Comparison of ENCODE assay signal across 15 cellular contexts in the genomic region with DNA sequence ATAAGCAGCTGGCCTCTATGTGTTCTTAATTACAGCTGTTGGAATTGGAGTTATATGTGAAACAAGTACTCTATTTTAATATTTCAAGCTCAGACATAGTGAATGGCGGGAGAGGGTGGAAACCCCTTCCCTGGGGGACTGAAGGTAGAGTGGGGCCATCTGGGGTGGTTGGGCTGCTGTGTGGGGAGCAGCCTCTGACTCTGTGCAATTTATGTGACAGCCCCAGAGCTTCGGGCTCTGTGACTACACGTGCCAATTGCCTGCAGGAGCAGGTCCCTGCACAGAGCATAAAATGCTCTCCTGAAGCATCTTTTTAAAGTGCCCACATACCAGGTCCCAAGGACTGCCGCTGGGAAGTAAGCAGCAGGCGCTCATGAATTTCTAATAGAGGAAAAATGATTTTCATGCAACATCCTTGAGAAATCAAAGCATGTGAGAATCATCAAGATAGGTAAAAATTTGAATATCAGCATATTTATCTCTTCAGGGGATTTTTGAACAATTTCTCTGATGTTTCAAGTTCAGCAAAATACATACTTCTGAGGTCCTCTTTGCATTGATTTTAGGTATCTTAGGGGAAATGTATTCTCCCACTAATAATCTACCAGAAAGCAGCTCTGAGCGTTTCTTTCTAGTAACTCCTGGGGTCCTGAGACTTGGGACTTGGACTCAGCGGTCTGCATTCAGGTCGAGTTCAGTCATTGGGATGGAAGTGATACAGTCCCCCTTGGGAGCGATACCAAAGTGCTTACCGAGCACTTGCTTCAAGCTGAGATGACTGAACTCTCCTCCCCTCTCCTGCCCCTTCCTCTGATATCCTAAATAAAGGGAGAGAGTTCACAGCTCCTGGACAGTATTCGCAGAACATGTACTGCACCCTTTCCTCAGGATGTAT. TPM values are rescaled to one million over a fixed set of nuclear protein-coding genes. Genes with fewer than 3 reads are reported as not detected.
DNase-seq lines count a peak whose midpoint lies in the region; ATAC-seq and TF ChIP-seq lines count a peak whose summit lies in the region.
"Had no signal": no experiment of that assay in that cellular context is flagged by ENCODE, and none has a peak within 500 bp of the region (broad histone marks: within the 10 kb centered on the region; RNA-seq: fewer than 3 reads in every experiment).

No MANE protein-coding gene starts in this region.

- H3K4me3 Mint-ChIP-seq in nephron: no peak overlapping the region
- H3K4me3 Mint-ChIP-seq: activated T-cell treated with anti-CD3 and anti-CD28 coated beads, Interleukin-2, amount 50 U/mL, for 72 hours; naive thymus-derived CD4-positive, alpha-beta T cell had no signal

- DNase-seq in left cardiac atrium (no peak), Right ventricle myocardium superior (no peak), dorsolateral prefrontal cortex (no peak), uterus (no peak), NOMO-1 treated with dmso at 0.1 percent for 144 hours (lab: John Stamatoyannopoulos, UW; ENCODE audit: unreplicated experiment) (no peak)
- no peak for DNase-seq in stimulated activated naive CD4-positive, alpha-beta T cell (lab: John Stamatoyannopoulos, UW)
- DNase-seq: activated CD4-positive, alpha-beta T cell treated with anti-CD3 and anti-CD28 coated beads, Interleukin-2, amount 50 U/mL, for 1 hour; activated T-cell treated with anti-CD3 and anti-CD28 coated beads, Interleukin-2, amount 50 U/mL, for 72 hours; COR-L47; naive thymus-derived CD4-positive, alpha-beta T cell; OCI-M1 had no signal

- H3K4me1 Mint-ChIP-seq in nephron: peaks cover 28% of the 10 kb centered on the region
- H3K4me1 Mint-ChIP-seq: naive thymus-derived CD4-positive, alpha-beta T cell had no signal

- TF ChIP-seq CTCF in dorsolateral prefrontal cortex (IDR thresholded peaks at IDR 0.05 in 54 of 56, conservative IDR thresholded peaks at IDR 0.05 in 2 of 56; ENCODE audit: low read depth in 1 of 56, partially characterized antibody in 56 of 56): no peak
- TF ChIP-seq CTCF in nephron (IDR thresholded peaks at IDR 0.05; ENCODE audit: unreplicated experiment in 3 of 3): no peak
- TF ChIP-seq CTCF in uterus (IDR thresholded peaks at IDR 0.05): no peak

- peak overlapping the region in 35 of 59 donors; percentile 7 to 90 (median 65) for H3K27ac ChIP-seq in dorsolateral prefrontal cortex
- H3K27ac ChIP-seq in uterus: peak overlapping the region; percentile 67 to 73

- no peak for TF ChIP-seq POLR2A in uterus (IDR thresholded peaks at IDR 0.05)

- H3K4me3 ChIP-seq in dorsolateral prefrontal cortex (no peak overlapping the region), uterus (no peak overlapping the region)
- H3K4me3 ChIP-seq: HAP-1, skin epidermis had no signal

- H3K36me3 ChIP-seq in uterus: no peaks in the 10 kb centered on the region
- H3K36me3 ChIP-seq: HAP-1 had no signal

- peak overlapping the region in 2 of 3 experiments; percentile 27 to 80 for H3K27ac Mint-ChIP-seq in nephron
- H3K27ac Mint-ChIP-seq: activated T-cell treated with anti-CD3 and anti-CD28 coated beads, Interleukin-2, amount 50 U/mL, for 72 hours had no signal

- H3K9me3 Mint-ChIP-seq in nephron: no peaks in the 10 kb centered on the region

- intact Hi-C loops in left cardiac atrium (cut with DNase I) (no loop called here), Right ventricle myocardium superior (cut with DNase I) (no loop called here), dorsolateral prefrontal cortex (cut with DNase I) (no loop called here), uterus (cut with DNase I; ENCODE audit: low total_unique reads) (no loop called here)

- ATAC-seq in left cardiac atrium: peak; percentile 20 to 24
- ATAC-seq in Right ventricle myocardium superior (ENCODE audit: poor library complexity): no peak
- no peak for ATAC-seq in HG03175 (IDR thresholded peaks at IDR 0.05; ENCODE audit: unreplicated experiment)
- ATAC-seq: naive thymus-derived CD4-positive, alpha-beta T cell had no signal

- peaks cover 3 to 4% of the 10 kb centered on the region in 2 donors for H3K4me1 ChIP-seq in uterus
- H3K4me1 ChIP-seq: HAP-1 had no signal

- H3K27me3 Mint-ChIP-seq in nephron (ENCODE audit: low read depth): peaks cover 4% of the 10 kb centered on the region

- H3K9me3 ChIP-seq in uterus: no peaks in the 10 kb centered on the region
- H3K9me3 ChIP-seq: HAP-1 had no signal

- H3K27me3 ChIP-seq in dorsolateral prefrontal cortex (no peaks in the 10 kb centered on the region), uterus (no peaks in the 10 kb centered on the region)

- H3K36me3 Mint-ChIP-seq in nephron (ENCODE audit: low read depth): no peaks in the 10 kb centered on the region
- H3K36me3 Mint-ChIP-seq: naive thymus-derived CD4-positive, alpha-beta T cell had no signal

RNA-seq across cellular contexts. Expression of gene ALDH8A1, which starts 40.0 kb away (rescaled TPM):
- under 1 TPM; 0.41 to 0.55 TPM for total RNA-seq in left cardiac atrium
- total RNA-seq in Right ventricle myocardium superior: 0.19 TPM
- 10 to 100 TPM in 53 of 120 experiments, 1 to 10 TPM in 67; 3.0 to 32.6 (median 9.4) TPM for total RNA-seq in dorsolateral prefrontal cortex
- total RNA-seq in uterus: 1 to 10 TPM in 1 of 4 donors, under 1 TPM in 1, not detected in 2; 0.55 to 1.4 TPM

Comparison
In these comparisons a context has a peak if more than half of its experiments do, and no peak if none do; other contexts are left out.
1. ATAC-seq: peak in left cardiac atrium (2 of 2); none in Right ventricle myocardium superior (single experiment) and HG03175 (single experiment).